8 cellular contexts compared by ENCODE assay signal in the genomic region with DNA sequence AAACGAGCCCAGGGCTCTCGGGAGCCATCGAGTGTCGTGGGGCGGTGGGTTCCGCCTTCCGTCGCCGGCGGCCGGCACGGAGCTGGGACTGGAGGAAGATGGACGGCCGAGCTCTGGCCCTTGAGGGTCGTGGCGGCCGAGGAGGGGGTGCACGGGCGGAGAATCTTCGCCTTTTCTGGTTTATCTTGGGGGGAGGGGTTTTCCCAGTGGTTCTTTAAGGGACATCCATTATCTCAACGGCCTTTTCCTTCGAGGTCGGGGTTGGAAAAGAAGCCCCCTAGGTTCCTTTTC. TPM values are rescaled to one million over a fixed set of nuclear protein-coding genes. Genes with fewer than 3 reads are reported as not detected.
DNase-seq lines count a peak whose midpoint lies in the region; ATAC-seq and TF ChIP-seq lines count a peak whose summit lies in the region.

No MANE protein-coding gene starts in this region.

- H3K4me1 ChIP-seq in DND-41 (ENCODE audit: insufficient read depth, low read length): peaks cover 34% of the 10 kb centered on the region

- peaks cover 32% of the 10 kb centered on the region for H3K36me3 Mint-ChIP-seq in activated naive CD8-positive, alpha-beta T cell treated with anti-CD3 and anti-CD28 coated beads for 36 hours

- H2AFZ ChIP-seq in DND-41 (ENCODE audit: low read depth, low read length): peak overlapping the region; percentile 74

- H3K9ac ChIP-seq in DND-41 (ENCODE audit: low read depth, low read length): peak overlapping the region; percentile 97

- H3K27ac ChIP-seq in DND-41 (ENCODE audit: low read length) (peak overlapping the region; percentile 80), substantia nigra (ENCODE audit: low read depth, low read length, poor library complexity, severe bottlenecking) (peak overlapping the region; percentile 78)

- H3K36me3 ChIP-seq in DND-41 (ENCODE audit: insufficient read depth, low read length): peaks cover 42% of the 10 kb centered on the region

- ATAC-seq in DND-41 (ENCODE audit: insufficient read depth, low read depth) (no peak; the same call in 2 of the 3 replicates), HG02852 (IDR thresholded peaks at IDR 0.05; ENCODE audit: unreplicated experiment) (peak; percentile 20)

- no peaks in the 10 kb centered on the region for H4K20me1 ChIP-seq in DND-41 (ENCODE audit: insufficient read depth, low read length)

- peak overlapping the region; percentile 90 to 92 for H3K4me3 ChIP-seq in DND-41 (ENCODE audit: low read depth in 1 of 2, low read length in 2 of 2)

- H3K4me2 ChIP-seq in DND-41 (ENCODE audit: insufficient read depth, low read length): peak overlapping the region; percentile 81

- H3K27me3 ChIP-seq in DND-41 (ENCODE audit: insufficient read depth, low read length, poor library complexity): no peaks in the 10 kb centered on the region

- H3K27me3 Mint-ChIP-seq in activated naive CD8-positive, alpha-beta T cell treated with anti-CD3 and anti-CD28 coated beads for 36 hours: no peaks in the 10 kb centered on the region

- H3K4me1 Mint-ChIP-seq in activated naive CD8-positive, alpha-beta T cell treated with anti-CD3 and anti-CD28 coated beads for 36 hours: peaks cover 18% of the 10 kb centered on the region

- no peak for DNase-seq in DND-41
- no peak for DNase-seq in activated naive CD8-positive, alpha-beta T cell treated with anti-CD3 and anti-CD28 coated beads for 36 hours
- peak; percentile 37 for DNase-seq in iPS-NIHi11 (ENCODE audit: low spot score)
- DNase-seq in substantia nigra (lab: John Stamatoyannopoulos, UW): peak in 6 of 49 donors; percentile 33 to 52 (median 38)
- no peak for DNase-seq in RPMI8226
- no peak for DNase-seq in DMS53 (lab: John Stamatoyannopoulos, UW)
- DNase-seq in activated CD8-positive, alpha-beta memory T cell treated with anti-CD3 and anti-CD28 coated beads, Interleukin-2, amount 50 U/mL, for 4 hours: no peak

- H3K9me3 Mint-ChIP-seq in activated naive CD8-positive, alpha-beta T cell treated with anti-CD3 and anti-CD28 coated beads for 36 hours: peaks cover 4% of the 10 kb centered on the region

- peak overlapping the region; percentile 95 for H3K4me3 Mint-ChIP-seq in activated naive CD8-positive, alpha-beta T cell treated with anti-CD3 and anti-CD28 coated beads for 36 hours

- no peak for TF ChIP-seq CTCF in DND-41 (IDR thresholded peaks at IDR 0.05; ENCODE audit: borderline replicate concordance, extremely low read depth, low read length, poor library complexity, severe bottlenecking)

- peak overlapping the region; percentile 98 for H3K27ac Mint-ChIP-seq in activated naive CD8-positive, alpha-beta T cell treated with anti-CD3 and anti-CD28 coated beads for 36 hours

- no peaks in the 10 kb centered on the region for H3K9me3 ChIP-seq in DND-41 (ENCODE audit: insufficient read depth, low read length, severe bottlenecking)

- H3K79me2 ChIP-seq in DND-41 (ENCODE audit: insufficient read depth, low read length): peaks cover 54% of the 10 kb centered on the region

RNA-seq across cellular contexts. Expression of a gene that starts 0.6 kb away (rescaled TPM):
- total RNA-seq in activated naive CD8-positive, alpha-beta T cell treated with anti-CD3 and anti-CD28 coated beads for 36 hours: 100 to 1,000 TPM; 112 to 118 TPM
